In genomic region chr21:15794277-15794912, GRCh38 we compare ENCODE assay signal across 20 cellular contexts.
DNase-seq lines count a peak whose midpoint lies in the region; ATAC-seq lines count a peak whose summit lies in the region.
"Had no signal": no experiment of that assay in that cellular context is flagged by ENCODE, and none has a peak within 500 bp of the region (broad histone marks: within the 10 kb centered on the region; RNA-seq: fewer than 3 reads in every experiment).

No MANE protein-coding gene starts in this region.

- DNase-seq in activated naive CD4-positive, alpha-beta T cell treated with anti-CD3 and anti-CD28 coated beads, Interleukin-2, amount 50 U/mL, for 72 hours (ENCODE audit: low spot score in 2 of 2) = no peak
- DNase-seq in activated naive CD4-positive, alpha-beta T cell treated with anti-CD3 and anti-CD28 coated beads for 36 hours = no peak
- no peak for DNase-seq in effector memory CD8-positive, alpha-beta T cell
- no peak for DNase-seq in stimulated activated effector memory CD8-positive, alpha-beta T cell treated with anti-CD3 and anti-CD28 coated beads, Interleukin-12 subunit alpha, Interleukin-12 subunit beta, amount 100 ng/mL, for 72 hours (ENCODE audit: low spot score in 2 of 2)
- DNase-seq in NCI-H526 treated with DMSO at 0.1 percent for 48 hours (lab: John Stamatoyannopoulos, UW) = no peak
- DNase-seq in effector memory CD4-positive, alpha-beta T cell = no peak
- DNase-seq: Caco-2; CD8-positive, alpha-beta T cell; GOT3; KG1; NCI-H1048; NCI-H1694; NCI-H2029 treated with DMSO at 0.1 percent for 48 hours; NCI-H446 treated with DMSO at 0.1 percent for 48 hours; NCI-H526; SHP77 treated with DMSO at 0.1 percent for 48 hours had no signal

- H3K9me3 Mint-ChIP-seq in activated naive CD4-positive, alpha-beta T cell treated with anti-CD3 and anti-CD28 coated beads, Interleukin-2, amount 50 U/mL, for 72 hours = no peaks in the 10 kb centered on the region
- no peaks in the 10 kb centered on the region for H3K9me3 Mint-ChIP-seq in activated naive CD4-positive, alpha-beta T cell treated with anti-CD3 and anti-CD28 coated beads for 36 hours
- H3K9me3 Mint-ChIP-seq in activated T-helper 17 cell treated with anti-CD3 and anti-CD28 coated beads, Interleukin-2, amount 50 U/mL, for 72 hours = no peaks in the 10 kb centered on the region
- no peaks in the 10 kb centered on the region for H3K9me3 Mint-ChIP-seq in effector memory CD8-positive, alpha-beta T cell
- no peaks in the 10 kb centered on the region for H3K9me3 Mint-ChIP-seq in stimulated activated effector memory CD8-positive, alpha-beta T cell treated with anti-CD3 and anti-CD28 coated beads, Interleukin-12 subunit alpha, Interleukin-12 subunit beta, amount 100 ng/mL, for 72 hours
- H3K9me3 Mint-ChIP-seq: CD8-positive, alpha-beta T cell had no signal

- no peak overlapping the region for H3K4me3 ChIP-seq in effector memory CD4-positive, alpha-beta T cell (ENCODE audit: insufficient read depth, low read depth, low read length, poor library complexity, severe bottlenecking)

- no peaks in the 10 kb centered on the region for H3K27me3 Mint-ChIP-seq in activated naive CD4-positive, alpha-beta T cell treated with anti-CD3 and anti-CD28 coated beads for 36 hours (ENCODE audit: low read depth)
- no peaks in the 10 kb centered on the region for H3K27me3 Mint-ChIP-seq in activated T-helper 17 cell treated with anti-CD3 and anti-CD28 coated beads, Interleukin-2, amount 50 U/mL, for 72 hours
- no peaks in the 10 kb centered on the region for H3K27me3 Mint-ChIP-seq in effector memory CD8-positive, alpha-beta T cell
- H3K27me3 Mint-ChIP-seq: B cell had no signal

- intact Hi-C loops in activated naive CD4-positive, alpha-beta T cell treated with anti-CD3 and anti-CD28 coated beads for 36 hours (cut with micrococcal nuclease) = loop anchor here (2.0 kb wide), 2 partner anchors 32 to 62 kb away; no protein-coding TSS in a partner anchor

- no peaks in the 10 kb centered on the region for H3K36me3 ChIP-seq in effector memory CD4-positive, alpha-beta T cell (ENCODE audit: control insufficient read depth, insufficient read depth, low read length)

- H3K27ac ChIP-seq in effector memory CD4-positive, alpha-beta T cell (ENCODE audit: insufficient read depth, low read length, poor library complexity, severe bottlenecking) = no peak overlapping the region
- H3K27ac ChIP-seq: C4-2B had no signal

- peaks cover 7 to 19% of the 10 kb centered on the region in 2 donors for H3K36me3 Mint-ChIP-seq in activated naive CD4-positive, alpha-beta T cell treated with anti-CD3 and anti-CD28 coated beads, Interleukin-2, amount 50 U/mL, for 72 hours
- peaks cover 6% of the 10 kb centered on the region for H3K36me3 Mint-ChIP-seq in activated naive CD4-positive, alpha-beta T cell treated with anti-CD3 and anti-CD28 coated beads for 36 hours (ENCODE audit: low read depth)
- H3K36me3 Mint-ChIP-seq in activated T-helper 17 cell treated with anti-CD3 and anti-CD28 coated beads, Interleukin-2, amount 50 U/mL, for 72 hours (ENCODE audit: low read depth) = peaks cover 27% of the 10 kb centered on the region
- peaks cover 13% of the 10 kb centered on the region for H3K36me3 Mint-ChIP-seq in effector memory CD8-positive, alpha-beta T cell (ENCODE audit: insufficient read depth)
- peaks cover 12% of the 10 kb centered on the region for H3K36me3 Mint-ChIP-seq in stimulated activated effector memory CD8-positive, alpha-beta T cell treated with anti-CD3 and anti-CD28 coated beads, Interleukin-12 subunit alpha, Interleukin-12 subunit beta, amount 100 ng/mL, for 72 hours

- peak; percentile 29 to 57 for ATAC-seq in activated naive CD4-positive, alpha-beta T cell treated with anti-CD3 and anti-CD28 coated beads, Interleukin-2, amount 50 U/mL, for 72 hours
- ATAC-seq in activated T-helper 17 cell treated with anti-CD3 and anti-CD28 coated beads, Interleukin-2, amount 50 U/mL, for 72 hours (replicated peaks) = peak; percentile 38
- ATAC-seq in effector memory CD8-positive, alpha-beta T cell (replicated peaks) = peak; percentile 16
- ATAC-seq in stimulated activated effector memory CD8-positive, alpha-beta T cell treated with anti-CD3 and anti-CD28 coated beads, Interleukin-12 subunit alpha, Interleukin-12 subunit beta, amount 100 ng/mL, for 72 hours = peak; percentile 77
- ATAC-seq: CD8-positive, alpha-beta T cell; Panc1 had no signal

- no peaks in the 10 kb centered on the region for H3K4me1 ChIP-seq in effector memory CD4-positive, alpha-beta T cell (ENCODE audit: control insufficient read depth, insufficient read depth, low read length, poor library complexity, severe bottlenecking)

- peaks cover 46% of the 10 kb centered on the region for H3K4me1 Mint-ChIP-seq in activated naive CD4-positive, alpha-beta T cell treated with anti-CD3 and anti-CD28 coated beads for 36 hours (ENCODE audit: low read depth)
- peaks cover 36% of the 10 kb centered on the region for H3K4me1 Mint-ChIP-seq in activated T-helper 17 cell treated with anti-CD3 and anti-CD28 coated beads, Interleukin-2, amount 50 U/mL, for 72 hours
- H3K4me1 Mint-ChIP-seq in effector memory CD8-positive, alpha-beta T cell (ENCODE audit: low read depth in 2 of 2) = peaks cover 30 to 58% of the 10 kb centered on the region in 2 donors
- H3K4me1 Mint-ChIP-seq in stimulated activated effector memory CD8-positive, alpha-beta T cell treated with anti-CD3 and anti-CD28 coated beads, Interleukin-12 subunit alpha, Interleukin-12 subunit beta, amount 100 ng/mL, for 72 hours = peaks cover 46% of the 10 kb centered on the region

- H3K27ac Mint-ChIP-seq in activated naive CD4-positive, alpha-beta T cell treated with anti-CD3 and anti-CD28 coated beads, Interleukin-2, amount 50 U/mL, for 72 hours = no peak overlapping the region
- H3K27ac Mint-ChIP-seq in activated naive CD4-positive, alpha-beta T cell treated with anti-CD3 and anti-CD28 coated beads for 36 hours = no peak overlapping the region
- H3K27ac Mint-ChIP-seq in activated T-helper 17 cell treated with anti-CD3 and anti-CD28 coated beads, Interleukin-2, amount 50 U/mL, for 72 hours = no peak overlapping the region
- H3K27ac Mint-ChIP-seq in effector memory CD8-positive, alpha-beta T cell = peak overlapping the region in 1 of 2 donors; percentile 16
- no peak overlapping the region for H3K27ac Mint-ChIP-seq in stimulated activated effector memory CD8-positive, alpha-beta T cell treated with anti-CD3 and anti-CD28 coated beads, Interleukin-12 subunit alpha, Interleukin-12 subunit beta, amount 100 ng/mL, for 72 hours
- H3K27ac Mint-ChIP-seq: B cell; CD8-positive, alpha-beta T cell had no signal

- CTCF ChIA-PET in activated naive CD4-positive, alpha-beta T cell treated with anti-CD3 and anti-CD28 coated beads for 36 hours (lab: Charles Lee) = no interaction called here

- no peak overlapping the region for H3K4me3 Mint-ChIP-seq in activated naive CD4-positive, alpha-beta T cell treated with anti-CD3 and anti-CD28 coated beads for 36 hours
- no peak overlapping the region for H3K4me3 Mint-ChIP-seq in activated T-helper 17 cell treated with anti-CD3 and anti-CD28 coated beads, Interleukin-2, amount 50 U/mL, for 72 hours
- no peak overlapping the region for H3K4me3 Mint-ChIP-seq in effector memory CD8-positive, alpha-beta T cell
- H3K4me3 Mint-ChIP-seq in stimulated activated effector memory CD8-positive, alpha-beta T cell treated with anti-CD3 and anti-CD28 coated beads, Interleukin-12 subunit alpha, Interleukin-12 subunit beta, amount 100 ng/mL, for 72 hours = no peak overlapping the region
- H3K4me3 Mint-ChIP-seq: B cell; CD8-positive, alpha-beta T cell had no signal

- no peaks in the 10 kb centered on the region for H3K9me3 ChIP-seq in effector memory CD4-positive, alpha-beta T cell (ENCODE audit: control insufficient read depth, low read length)
- H3K9me3 ChIP-seq: Caco-2 had no signal

- no peaks in the 10 kb centered on the region for H3K27me3 ChIP-seq in effector memory CD4-positive, alpha-beta T cell (replicated peaks; ENCODE audit: control insufficient read depth, insufficient read depth, low read length, poor library complexity, severe bottlenecking)

Comparison
In these comparisons a context has a peak if more than half of its experiments do, and no peak if none do; other contexts are left out.
1. ATAC-seq: peak in every context shown above with its lines; median percentile 77 in stimulated activated effector memory CD8-positive, alpha-beta T cell treated with anti-CD3 and anti-CD28 coated beads, Interleukin-12 subunit alpha, Interleukin-12 subunit beta, amount 100 ng/mL, for 72 hours; 43 in activated naive CD4-positive, alpha-beta T cell treated with anti-CD3 and anti-CD28 coated beads, Interleukin-2, amount 50 U/mL, for 72 hours; 38 in activated T-helper 17 cell treated with anti-CD3 and anti-CD28 coated beads, Interleukin-2, amount 50 U/mL, for 72 hours; 16 in effector memory CD8-positive, alpha-beta T cell.